Comparison of ENCODE assay signal across 15 cellular contexts in the genomic region with DNA sequence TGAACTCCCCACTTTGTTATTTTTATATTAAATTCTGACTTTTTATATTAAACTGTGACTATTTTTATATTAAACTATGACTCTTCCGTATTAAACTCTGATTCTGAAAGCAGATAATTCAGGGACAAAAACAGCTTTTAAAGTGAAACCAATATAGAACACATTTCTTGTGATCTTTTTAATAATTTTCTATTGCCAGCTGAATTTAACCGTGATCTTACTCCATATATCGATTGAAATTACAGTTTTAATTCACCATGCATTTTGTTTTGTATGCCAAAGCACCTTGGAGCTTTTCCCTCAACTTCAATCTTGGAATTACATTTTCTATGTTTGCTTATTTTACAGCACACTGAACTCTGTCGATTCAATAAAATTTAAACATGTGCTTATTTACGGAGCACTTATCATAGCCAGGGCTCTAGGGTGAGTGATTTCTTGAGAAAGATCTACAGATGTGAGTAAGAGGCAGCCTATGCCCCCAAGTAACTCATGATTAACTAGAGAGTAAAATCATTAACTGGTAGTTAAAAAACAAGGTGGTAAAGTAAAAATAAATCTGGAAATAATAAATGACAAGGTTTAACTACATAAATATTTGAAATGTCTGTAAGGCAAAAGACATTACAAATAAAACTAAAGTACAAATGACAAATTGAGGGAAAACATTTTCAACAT.
DNase-seq lines count a peak whose midpoint lies in the region; ATAC-seq, FAIRE-seq and TF ChIP-seq lines count a peak whose summit lies in the region.
"Had no signal": no experiment of that assay in that cellular context is flagged by ENCODE, and none has a peak within 500 bp of the region (broad histone marks: within the 10 kb centered on the region; RNA-seq: fewer than 3 reads in every experiment).

No MANE protein-coding gene starts in this region.

- H3K4me2 ChIP-seq in K562 (ENCODE audit: insufficient read depth, low read length) = no peak overlapping the region

- H3K9me1 ChIP-seq in K562 (ENCODE audit: control insufficient read depth, insufficient read depth, low read length) = no peaks in the 10 kb centered on the region

- WGBS in K562 (ENCODE audit: insufficient coverage, low coverage, missing lambda C conversion rate) = 0% methylated on average over 5 of the region's 5 CpGs

- peaks cover 4% of the 10 kb centered on the region for H3K9me3 Mint-ChIP-seq in CD4-positive, alpha-beta T cell
- no peaks in the 10 kb centered on the region for H3K9me3 Mint-ChIP-seq in chondrocyte (ENCODE audit: low read depth)
- no peaks in the 10 kb centered on the region for H3K9me3 Mint-ChIP-seq in activated naive CD8-positive, alpha-beta T cell treated with anti-CD3 and anti-CD28 coated beads for 36 hours
- H3K9me3 Mint-ChIP-seq: activated naive CD4-positive, alpha-beta T cell treated with anti-CD3 and anti-CD28 coated beads, Interleukin-2, amount 50 U/mL, for 24 hours had no signal

- H3K36me3 Mint-ChIP-seq in CD4-positive, alpha-beta T cell (ENCODE audit: low read depth) = no peaks in the 10 kb centered on the region
- H3K36me3 Mint-ChIP-seq in chondrocyte (ENCODE audit: low read depth) = no peaks in the 10 kb centered on the region
- H3K36me3 Mint-ChIP-seq in activated naive CD8-positive, alpha-beta T cell treated with anti-CD3 and anti-CD28 coated beads for 36 hours = no peaks in the 10 kb centered on the region
- H3K36me3 Mint-ChIP-seq: activated CD8-positive, alpha-beta memory T cell treated with anti-CD3 and anti-CD28 coated beads, Interleukin-2, amount 10 ng/mL, durations not matched to agents 7 days and 5 days had no signal

- H3K9me3 ChIP-seq in K562 (replicated peaks; ENCODE audit: control insufficient read depth, insufficient read depth, low read depth, low read length) = no peaks in the 10 kb centered on the region
- H3K9me3 ChIP-seq in subcutaneous abdominal adipose tissue (ENCODE audit: control insufficient read depth in 5 of 5, low read length in 5 of 5) = no peaks in the 10 kb centered on the region
- no peaks in the 10 kb centered on the region for H3K9me3 ChIP-seq in CD4-positive, alpha-beta T cell (ENCODE audit: control insufficient read depth, low read length)

- H3K36me3 ChIP-seq in K562 (ENCODE audit: control insufficient read depth, insufficient read depth, low read length) (no peaks in the 10 kb centered on the region), subcutaneous abdominal adipose tissue (ENCODE audit: control insufficient read depth in 5 of 5, insufficient read depth in 5 of 5, low read length in 5 of 5) (no peaks in the 10 kb centered on the region)

- H3K27me3 ChIP-seq in K562 (ENCODE audit: control insufficient read depth in 2 of 2, insufficient read depth in 2 of 2, low read length in 2 of 2) = peaks cover 17 to 33% of the 10 kb centered on the region in 2 experiments; a peak in 4 of 5 replicates
- H3K27me3 ChIP-seq in subcutaneous abdominal adipose tissue (ENCODE audit: control insufficient read depth in 5 of 5, insufficient read depth in 4 of 5, low read length in 5 of 5) = no peaks in the 10 kb centered on the region
- peaks cover 3% of the 10 kb centered on the region for H3K27me3 ChIP-seq in CD4-positive, alpha-beta T cell (ENCODE audit: control insufficient read depth, insufficient read depth, low read length)

- no peak for DNase-seq in GM18507 (ENCODE audit: extremely low spot score, insufficient read length, low read depth)
- DNase-seq in K562 (ENCODE audit: extremely low read depth in 1 of 4, low spot score in 3 of 4) = no peak
- peak; percentile 58 for DNase-seq in kidney glomerular epithelial cell (lab: John Stamatoyannopoulos, UW)
- no peak for DNase-seq in CD4-positive, alpha-beta T cell
- DNase-seq in chondrocyte (ENCODE audit: low spot score) = no peak
- DNase-seq in activated naive CD8-positive, alpha-beta T cell treated with anti-CD3 and anti-CD28 coated beads for 36 hours = no peak
- DNase-seq: cerebellar nuclear complex; midbrain; NCI-H2081; stimulated activated CD4-positive, alpha-beta T cell treated with anti-CD3 and anti-CD28 coated beads, Interleukin-1b, Interleukin-23, amount 100 ng/mL, for 48 hours; stimulated activated CD8-positive, alpha-beta memory T cell treated with anti-CD3 and anti-CD28 coated beads, Interleukin-4, amount 100 ng/mL, for 48 hours had no signal

- no peak for TF ChIP-seq EP300 in K562 (IDR thresholded peaks at IDR 0.05; ENCODE audit: low read length)

- intact Hi-C loops in K562 (cut with micrococcal nuclease) = no loop called here
- intact Hi-C loops in CD4-positive, alpha-beta T cell (cut with DNase I, micrococcal nuclease) = no loop called here

- CTCF ChIA-PET in K562 (lab: Yijun Ruan, JAX; ENCODE audit: low intra/inter-chr PET ratio) = no interaction called here
- CTCF ChIA-PET in CD4-positive, alpha-beta T cell (lab: Charles Lee) = interaction anchor here (0.9 to 1.8 kb wide), 2 partner anchors 9 to 99 kb away, joined by 3 read pairs; no protein-coding TSS in a partner anchor

- H3K4me1 Mint-ChIP-seq in CD4-positive, alpha-beta T cell (ENCODE audit: low read depth) = no peaks in the 10 kb centered on the region
- peaks cover 10% of the 10 kb centered on the region for H3K4me1 Mint-ChIP-seq in chondrocyte (ENCODE audit: low read depth)
- H3K4me1 Mint-ChIP-seq in activated naive CD8-positive, alpha-beta T cell treated with anti-CD3 and anti-CD28 coated beads for 36 hours = no peaks in the 10 kb centered on the region
- H3K4me1 Mint-ChIP-seq: activated CD8-positive, alpha-beta memory T cell treated with anti-CD3 and anti-CD28 coated beads, Interleukin-2, amount 10 ng/mL, durations not matched to agents 7 days and 5 days; activated naive CD4-positive, alpha-beta T cell treated with anti-CD3 and anti-CD28 coated beads, Interleukin-2, amount 50 U/mL, for 24 hours had no signal

- ATAC-seq in K562 = no peak
- no peak for ATAC-seq in HG03025 (IDR thresholded peaks at IDR 0.05; ENCODE audit: low FRiP score, unreplicated experiment)
- no peak for ATAC-seq in CD4-positive, alpha-beta T cell (ENCODE audit: poor library complexity)
- ATAC-seq: activated CD8-positive, alpha-beta memory T cell treated with anti-CD3 and anti-CD28 coated beads, Interleukin-2, amount 10 ng/mL, durations not matched to agents 7 days and 5 days had no signal

- POLR2A ChIA-PET in K562 (lab: Yijun Ruan, JAX) = no interaction called here
- POLR2A ChIA-PET in CD4-positive, alpha-beta T cell (lab: Charles Lee) = no interaction called here

- H3K27ac ChIP-seq in K562 (ENCODE audit: extremely low read depth, low read depth, low read length) = no peak overlapping the region
- H3K27ac ChIP-seq in subcutaneous abdominal adipose tissue (ENCODE audit: low read depth, low read length) = peak overlapping the region; percentile 43
- H3K27ac ChIP-seq in CD4-positive, alpha-beta T cell (ENCODE audit: low read depth, low read length) = no peak overlapping the region

- H2AFZ ChIP-seq in K562 (ENCODE audit: low read depth, low read length) = no peak overlapping the region

- no peak overlapping the region for H3K9ac ChIP-seq in K562 (ENCODE audit: insufficient read depth in 1 of 2, low read depth in 2 of 2, low read length in 2 of 2)
- peak overlapping the region in 3 of 5 donors; percentile 2 to 57 (median 42) for H3K9ac ChIP-seq in subcutaneous abdominal adipose tissue (ENCODE audit: low read length in 5 of 5)

- in situ Hi-C loops in K562 (cut with MboI) = no loop called here

- TF ChIP-seq POLR2A in K562 (conservative IDR thresholded peaks at IDR 0.05) = no peak

- no peak overlapping the region for H3K4me3 ChIP-seq in K562
- peak overlapping the region in 3 of 5 donors; percentile 13 to 38 (median 29) for H3K4me3 ChIP-seq in subcutaneous abdominal adipose tissue (ENCODE audit: low read depth in 1 of 5, low read length in 5 of 5)

- H3K79me2 ChIP-seq in K562 (ENCODE audit: control insufficient read depth, insufficient read depth, low read length) = no peaks in the 10 kb centered on the region

- no peak for TF ChIP-seq RAD21 in K562 (CRISPR knock-in tag; conservative IDR thresholded peaks at IDR 0.05 in 1 of 2, IDR thresholded peaks at IDR 0.05 in 1 of 2)

- no peak overlapping the region for H3K27ac Mint-ChIP-seq in CD4-positive, alpha-beta T cell
- H3K27ac Mint-ChIP-seq in chondrocyte (ENCODE audit: unreplicated experiment) = no peak overlapping the region
- H3K27ac Mint-ChIP-seq in activated naive CD8-positive, alpha-beta T cell treated with anti-CD3 and anti-CD28 coated beads for 36 hours = no peak overlapping the region
- H3K27ac Mint-ChIP-seq: activated CD8-positive, alpha-beta memory T cell treated with anti-CD3 and anti-CD28 coated beads, Interleukin-2, amount 10 ng/mL, durations not matched to agents 7 days and 5 days; activated naive CD4-positive, alpha-beta T cell treated with anti-CD3 and anti-CD28 coated beads, Interleukin-2, amount 50 U/mL, for 24 hours had no signal

- FAIRE-seq in GM18507 (lab: Jason Lieb, UNC) (peak; percentile 47), K562 (lab: Jason Lieb, UNC) (peak; percentile 49)

- H3K4me1 ChIP-seq in K562 (replicated peaks in 1 of 2; ENCODE audit: control insufficient read depth in 2 of 2, insufficient read depth in 2 of 2, low read length in 2 of 2) (no peaks in the 10 kb centered on the region; a peak in 1 of 5 replicates), subcutaneous abdominal adipose tissue (ENCODE audit: control insufficient read depth in 5 of 5, insufficient read depth in 5 of 5, low read length in 5 of 5) (peaks cover 0 to 26% (median 16%) of the 10 kb centered on the region in 5 donors)

- H3K4me3 Mint-ChIP-seq in CD4-positive, alpha-beta T cell = no peak overlapping the region
- H3K4me3 Mint-ChIP-seq in chondrocyte (ENCODE audit: unreplicated experiment) = no peak overlapping the region
- H3K4me3 Mint-ChIP-seq in activated naive CD8-positive, alpha-beta T cell treated with anti-CD3 and anti-CD28 coated beads for 36 hours = no peak overlapping the region
- H3K4me3 Mint-ChIP-seq: activated CD8-positive, alpha-beta memory T cell treated with anti-CD3 and anti-CD28 coated beads, Interleukin-2, amount 10 ng/mL, durations not matched to agents 7 days and 5 days; activated naive CD4-positive, alpha-beta T cell treated with anti-CD3 and anti-CD28 coated beads, Interleukin-2, amount 50 U/mL, for 24 hours had no signal

- no peak for TF ChIP-seq CTCF in K562 (IDR thresholded peaks at IDR 0.05 in 2 of 3, conservative IDR thresholded peaks at IDR 0.05 in 1 of 3; ENCODE audit: insufficient read depth in 2 of 3, low read depth in 1 of 3, low read length in 3 of 3)
- no peak for TF ChIP-seq CTCF in CD4-positive, alpha-beta T cell (IDR thresholded peaks at IDR 0.05)
- TF ChIP-seq CTCF in chondrocyte (IDR thresholded peaks at IDR 0.05) = no peak

- H3K27me3 Mint-ChIP-seq in CD4-positive, alpha-beta T cell = peaks cover 18% of the 10 kb centered on the region
- peaks cover 14% of the 10 kb centered on the region for H3K27me3 Mint-ChIP-seq in chondrocyte (ENCODE audit: low read depth)
- H3K27me3 Mint-ChIP-seq in activated naive CD8-positive, alpha-beta T cell treated with anti-CD3 and anti-CD28 coated beads for 36 hours = peaks cover 6% of the 10 kb centered on the region

- no peaks in the 10 kb centered on the region for H4K20me1 ChIP-seq in K562 (replicated peaks; ENCODE audit: control insufficient read depth, insufficient read depth, low read length)

- no TSS peak for BruUV-seq in K562 (replicated peaks; lab: Mats Ljungman, UMichigan)

TF ChIP-seq in K562, 482 proteins besides CTCF, POLR2A, EP300 and RAD21 (continues in another document):
- no peak for TF ChIP-seq HDAC6 (IDR thresholded peaks at IDR 0.05; ENCODE audit: low read depth, low read length)
- no peak for TF ChIP-seq ZNF184 (CRISPR knock-in tag; IDR thresholded peaks at IDR 0.05)
- no peak for TF ChIP-seq ZBED1 (IDR thresholded peaks at IDR 0.05)

Comparison
In these comparisons a context has a peak if more than half of its experiments do, and no peak if none do; other contexts are left out.
1. H3K9ac ChIP-seq: peak in subcutaneous abdominal adipose tissue (3 of 5); none in K562 (0 of 2).